Comparison of ENCODE assay signal across 12 cellular contexts in the genomic region with DNA sequence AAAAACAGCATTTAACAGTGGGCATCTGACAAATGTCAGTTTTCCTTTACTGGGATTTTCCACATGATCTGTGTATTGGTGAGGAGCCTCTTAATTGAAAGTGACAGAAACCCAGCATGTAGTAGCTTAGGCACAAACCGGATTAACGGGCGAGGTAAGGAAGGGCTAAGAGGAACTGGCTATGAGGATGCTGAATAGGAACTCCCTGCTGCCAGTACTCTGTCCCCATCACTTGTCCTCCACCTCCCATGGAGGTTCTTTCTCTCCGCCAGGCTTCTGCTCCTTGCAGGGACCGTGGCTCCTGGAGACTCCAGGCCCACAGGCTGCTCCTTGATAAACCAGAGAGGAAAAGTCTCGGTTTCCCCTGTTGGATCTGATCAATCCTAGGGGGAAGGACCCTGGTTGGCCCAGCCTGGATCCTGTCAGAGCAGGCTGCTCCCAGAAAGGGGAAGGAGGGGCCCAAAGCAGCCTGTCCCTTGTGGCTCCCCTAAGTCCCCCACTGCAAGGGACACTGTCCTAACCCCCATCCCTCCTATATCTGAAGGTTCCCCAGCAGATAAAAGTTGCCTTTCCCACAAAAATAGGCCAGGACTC. TPM values are rescaled to one million over a fixed set of nuclear protein-coding genes. Genes with fewer than 3 reads are reported as not detected.
A peak's percentile ranks its signal among the peaks of the same experiment; 100 is the strongest.
DNase-seq lines count a peak whose midpoint lies in the region; ATAC-seq and TF ChIP-seq lines count a peak whose summit lies in the region.
"Had no signal": no experiment of that assay in that cellular context is flagged by ENCODE, and none has a peak within 500 bp of the region (broad histone marks: within the 10 kb centered on the region; RNA-seq: fewer than 3 reads in every experiment).

No MANE protein-coding gene starts in this region.

- peak overlapping the region; percentile 45 for H3K4me3 Mint-ChIP-seq in neural progenitor cell

- peaks cover 2% of the 10 kb centered on the region for H4K20me1 ChIP-seq in neural progenitor cell (ENCODE audit: low read depth)

- H3F3A ChIP-seq in neural progenitor cell (ENCODE audit: low read depth): peaks cover 51% of the 10 kb centered on the region

- H2AFZ ChIP-seq in neural progenitor cell (replicated peaks): no peak overlapping the region

- peak overlapping the region; percentile 97 for H3K27ac Mint-ChIP-seq in neural progenitor cell

- H3K27ac ChIP-seq in heart right ventricle (peak overlapping the region in 9 of 10 donors; percentile 97 to 100 (median 98)), dorsolateral prefrontal cortex (peak overlapping the region; percentile 96 to 100 (median 100)), neural progenitor cell (peak overlapping the region; percentile 87), uterus (peak overlapping the region; percentile 99 to 100)

- peaks cover 18% of the 10 kb centered on the region for H3K27me3 Mint-ChIP-seq in neural progenitor cell (ENCODE audit: insufficient read depth, low read depth)

- H3K4me3 ChIP-seq in heart right ventricle (peak overlapping the region in 1 of 10 donors; percentile 69), dorsolateral prefrontal cortex (peak overlapping the region in 18 of 59 donors; percentile 51 to 71 (median 63)), neural progenitor cell (no peak overlapping the region), uterus (no peak overlapping the region)

- peaks cover 41% of the 10 kb centered on the region for H3K4me1 Mint-ChIP-seq in neural progenitor cell

- no peaks in the 10 kb centered on the region for H3K9me3 Mint-ChIP-seq in neural progenitor cell

- TF ChIP-seq CTCF in heart right ventricle (IDR thresholded peaks at IDR 0.05) (no peak), dorsolateral prefrontal cortex (IDR thresholded peaks at IDR 0.05 in 54 of 56, conservative IDR thresholded peaks at IDR 0.05 in 2 of 56; ENCODE audit: low read depth in 1 of 56, partially characterized antibody in 56 of 56) (no peak), neural progenitor cell (IDR thresholded peaks at IDR 0.05) (no peak), uterus (IDR thresholded peaks at IDR 0.05) (no peak), GM20000 (IDR thresholded peaks at IDR 0.05; ENCODE audit: extremely low read depth, missing control alignments) (no peak)

- TF ChIP-seq POLR2A in uterus (IDR thresholded peaks at IDR 0.05): no peak

- DNase-seq in heart right ventricle: no peak
- no peak for DNase-seq in left cardiac atrium
- DNase-seq in dorsolateral prefrontal cortex: no peak
- DNase-seq in neural progenitor cell (ENCODE audit: low spot score): peak; percentile 92
- DNase-seq in uterus: no peak
- DNase-seq in NCI-H2196 treated with DMSO at 0.1 percent for 48 hours (lab: John Stamatoyannopoulos, UW; ENCODE audit: unreplicated experiment): no peak
- no peak for DNase-seq in hippocampal formation (lab: John Stamatoyannopoulos, UW)
- DNase-seq in GM20000 (ENCODE audit: low spot score): no peak
- DNase-seq: BE2C, KBM-7, NCI-H526 treated with DMSO at 0.1 percent for 48 hours had no signal

- H3K4me2 ChIP-seq in neural progenitor cell: peak overlapping the region; percentile 77

- H3K4me1 ChIP-seq in heart right ventricle (peaks cover 18 to 61% (median 34%) of the 10 kb centered on the region in 9 donors), neural progenitor cell (peaks cover 36% of the 10 kb centered on the region), uterus (peaks cover 6 to 21% of the 10 kb centered on the region in 2 donors)

- no peaks in the 10 kb centered on the region for H3K9me3 ChIP-seq in heart right ventricle
- no peaks in the 10 kb centered on the region for H3K9me3 ChIP-seq in neural progenitor cell (ENCODE audit: low read depth)
- H3K9me3 ChIP-seq in uterus: no peaks in the 10 kb centered on the region
- H3K9me3 ChIP-seq: BE2C had no signal

- ATAC-seq in heart right ventricle (no peak), left cardiac atrium (no peak)

- no peak overlapping the region for H3K9ac ChIP-seq in neural progenitor cell

- 57 to 66% methylated on average over 6 of the region's 6 CpGs for WGBS in heart right ventricle, 2 donors

- intact Hi-C loops in heart right ventricle (cut with DNase I) (loop anchor here in 8 of 10 donors (1.0 to 10.0 kb wide), 8 partner anchors 40 to 182 kb away; partner anchors contain the start of genes COPS7B (in 1 of the 8) and PDE6D (in 1 of the 8)), left cardiac atrium (cut with DNase I) (loop anchor here in 1 of 2 donors (5.0 kb wide), 1 partner anchor 91 kb away; no protein-coding TSS in a partner anchor), dorsolateral prefrontal cortex (cut with DNase I) (loop anchor here in 1 of 2 donors (5.0 kb wide), 1 partner anchor 86 kb away; no protein-coding TSS in a partner anchor), uterus (cut with DNase I; ENCODE audit: low total_unique reads) (no loop called here)

- H3K36me3 ChIP-seq in heart right ventricle (no peaks in the 10 kb centered on the region), neural progenitor cell (no peaks in the 10 kb centered on the region), uterus (no peaks in the 10 kb centered on the region)
- H3K36me3 ChIP-seq: BE2C had no signal

- H3K36me3 Mint-ChIP-seq in neural progenitor cell: no peaks in the 10 kb centered on the region

- H3K27me3 ChIP-seq in heart right ventricle (no peaks in the 10 kb centered on the region), dorsolateral prefrontal cortex (no peaks in the 10 kb centered on the region), neural progenitor cell (no peaks in the 10 kb centered on the region), uterus (no peaks in the 10 kb centered on the region)
- H3K27me3 ChIP-seq: BE2C had no signal

- H3K79me2 ChIP-seq in neural progenitor cell (ENCODE audit: low read depth): no peaks in the 10 kb centered on the region

RNA-seq across cellular contexts. Expression of gene TEX44, which starts 10.3 kb away (rescaled TPM):
- total RNA-seq in heart right ventricle (not detected), left cardiac atrium (not detected), dorsolateral prefrontal cortex (not detected), neural progenitor cell (ENCODE audit: low replicate concordance) (not detected in 2 replicates), uterus (not detected)
- polyA plus RNA-seq in heart right ventricle: not detected
- total RNA-seq: T-helper 1 cell treated with Interleukin-12 subunit alpha and Interleukin-12 subunit beta and Interleukin-4 antibody, amounts not matched to agents 30 ng/mL and 1 ng/mL, for 36 hours had no signal
